In genomic region chr1:154272999-154273563, GRCh38 we compare ENCODE assay signal across 8 cellular contexts. TPM values are rescaled to one million over a fixed set of nuclear protein-coding genes. Genes with fewer than 3 reads are reported as not detected.
DNase-seq lines count a peak whose midpoint lies in the region; ATAC-seq and TF ChIP-seq lines count a peak whose summit lies in the region.

No MANE protein-coding gene starts in this region.

- H3K27ac Mint-ChIP-seq in activated CD4-positive, alpha-beta T cell treated with anti-CD3 and anti-CD28 coated beads for 36 hours: peak overlapping the region; percentile 99

- H3K36me3 Mint-ChIP-seq in activated CD4-positive, alpha-beta T cell treated with anti-CD3 and anti-CD28 coated beads for 36 hours (ENCODE audit: low read depth): peaks cover 58% of the 10 kb centered on the region

- H3K9me3 Mint-ChIP-seq in activated CD4-positive, alpha-beta T cell treated with anti-CD3 and anti-CD28 coated beads for 36 hours (ENCODE audit: low read depth): no peaks in the 10 kb centered on the region

- no peaks in the 10 kb centered on the region for H3K27me3 Mint-ChIP-seq in activated CD4-positive, alpha-beta T cell treated with anti-CD3 and anti-CD28 coated beads for 36 hours

- intact Hi-C loops in activated CD4-positive, alpha-beta T cell treated with anti-CD3 and anti-CD28 coated beads for 36 hours (cut with DNase I, micrococcal nuclease): loop anchor here (1.0 to 5.0 kb wide), 17 partner anchors 52 to 701 kb away; partner anchors contain the start of genes RPS27 (in 2 of the 2), UBAP2L (in 1 of the 2) and UBE2Q1 (in 1 of the 2)

- H3K9me3 ChIP-seq in thoracic aorta: no peaks in the 10 kb centered on the region

- POLR2A ChIA-PET in activated CD4-positive, alpha-beta T cell treated with anti-CD3 and anti-CD28 coated beads for 36 hours (lab: Charles Lee): interaction anchor here (0.7 kb wide), 2 partner anchors 25 to 351 kb away, joined by 3 read pairs; no protein-coding TSS in a partner anchor

- H3K4me1 ChIP-seq in thoracic aorta (ENCODE audit: control insufficient read depth in 1 of 2, low read depth in 2 of 2): peaks cover 9 to 15% of the 10 kb centered on the region in 2 donors

- peaks cover 37% of the 10 kb centered on the region for H3K4me1 Mint-ChIP-seq in activated CD4-positive, alpha-beta T cell treated with anti-CD3 and anti-CD28 coated beads for 36 hours

- no peak for DNase-seq in activated CD4-positive, alpha-beta T cell treated with anti-CD3 and anti-CD28 coated beads for 36 hours
- no peak for DNase-seq in activated CD4-positive, alpha-beta T cell treated with anti-CD3 and anti-CD28 coated beads for 1 hour
- DNase-seq in thoracic aorta (ENCODE audit: low spot score) (no peak), amniotic stem cell (lab: John Stamatoyannopoulos, UW) (no peak), middle frontal gyrus (ENCODE audit: extremely low spot score, low spot score) (no peak)

- no peak for ATAC-seq in activated CD4-positive, alpha-beta T cell treated with anti-CD3 and anti-CD28 coated beads for 36 hours
- ATAC-seq in thoracic aorta (ENCODE audit: insufficient number of reproducible peaks, low FRiP score, low read depth) (no peak), GM21390 (IDR thresholded peaks at IDR 0.05; ENCODE audit: unreplicated experiment) (no peak)

- peaks cover 27% of the 10 kb centered on the region for H3K36me3 ChIP-seq in thoracic aorta

- TF ChIP-seq CTCF in thoracic aorta (IDR thresholded peaks at IDR 0.05): no peak

- H3K27ac ChIP-seq in angular gyrus (ENCODE audit: low read depth, low read length): peak overlapping the region; percentile 75
- peak overlapping the region; percentile 86 for H3K27ac ChIP-seq in layer of hippocampus (ENCODE audit: low read depth, low read length)
- peak overlapping the region; percentile 77 to 88 for H3K27ac ChIP-seq in thoracic aorta

- H3K27me3 ChIP-seq in layer of hippocampus (ENCODE audit: control insufficient read depth, insufficient read depth, low read length) (no peaks in the 10 kb centered on the region), thoracic aorta (replicated peaks; ENCODE audit: insufficient read depth) (no peaks in the 10 kb centered on the region)

- CTCF ChIA-PET in activated CD4-positive, alpha-beta T cell treated with anti-CD3 and anti-CD28 coated beads for 36 hours (lab: Charles Lee): interaction anchor here (0.9 to 2.4 kb wide), 9 partner anchors 32 to 273 kb away, joined by 3 to 6 read pairs (median 3); no protein-coding TSS in a partner anchor

- peak overlapping the region; percentile 84 for H3K4me3 ChIP-seq in thoracic aorta

- peak overlapping the region; percentile 99 for H3K4me3 Mint-ChIP-seq in activated CD4-positive, alpha-beta T cell treated with anti-CD3 and anti-CD28 coated beads for 36 hours

RNA-seq across cellular contexts. Expression of gene HAX1, which starts 0.7 kb away (rescaled TPM):
- total RNA-seq in activated CD4-positive, alpha-beta T cell treated with anti-CD3 and anti-CD28 coated beads for 36 hours: 100 to 1,000 TPM; 177 to 225 TPM
- 10 to 100 TPM; 82.4 to 91.4 TPM for total RNA-seq in thoracic aorta

RNA-seq across cellular contexts. Expression of gene AQP10, which starts 47.8 kb away (rescaled TPM):
- not detected for total RNA-seq in activated CD4-positive, alpha-beta T cell treated with anti-CD3 and anti-CD28 coated beads for 36 hours
- total RNA-seq in thoracic aorta: not detected

RNA-seq across cellular contexts. Expression of gene ATP8B2, which starts 52.2 kb away (rescaled TPM):
- 10 to 100 TPM; 48.2 TPM for total RNA-seq in activated CD4-positive, alpha-beta T cell treated with anti-CD3 and anti-CD28 coated beads for 36 hours
- 100 to 1,000 TPM; 190 to 291 TPM for total RNA-seq in thoracic aorta

RNA-seq across cellular contexts. Expression of gene UBAP2L, which starts 52.3 kb away (rescaled TPM):
- 100 to 1,000 TPM; 205 to 255 TPM for total RNA-seq in activated CD4-positive, alpha-beta T cell treated with anti-CD3 and anti-CD28 coated beads for 36 hours
- 100 to 1,000 TPM in 1 of 2 donors, 10 to 100 TPM in 1; 92.1 to 119 TPM for total RNA-seq in thoracic aorta
